8 cellular contexts compared by ENCODE assay signal in the genomic region with DNA sequence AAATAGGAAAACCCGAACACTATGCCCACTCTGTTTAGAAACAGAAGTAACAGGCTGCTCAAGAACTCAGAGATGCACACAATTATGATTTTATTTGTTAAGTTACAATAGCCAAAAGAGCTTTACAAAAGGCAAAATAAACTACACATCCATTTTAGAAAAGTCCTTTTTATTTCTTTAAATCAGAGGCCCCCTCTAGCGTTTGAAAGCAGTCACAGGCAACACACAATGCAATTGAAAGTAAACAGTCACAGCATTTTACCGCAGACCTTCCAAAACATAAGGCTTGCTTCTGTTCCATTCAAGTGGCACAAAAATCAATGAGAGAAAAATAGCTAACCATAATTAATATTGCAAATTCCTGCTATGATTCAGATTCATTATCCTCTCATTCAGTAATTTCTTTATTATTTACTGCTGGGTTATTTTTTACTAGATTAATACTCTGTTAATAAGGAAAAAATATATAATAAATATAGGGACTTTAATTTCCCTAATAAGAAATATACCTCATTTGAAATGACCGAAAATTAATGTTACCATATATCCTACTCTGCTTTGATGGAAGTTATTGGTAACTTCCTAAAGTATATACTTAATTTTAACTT.
DNase-seq lines count a peak whose midpoint lies in the region; ATAC-seq and TF ChIP-seq lines count a peak whose summit lies in the region.

No MANE protein-coding gene starts in this region.

- H3K9me3 ChIP-seq in BE2C: no peaks in the 10 kb centered on the region
- H3K9me3 ChIP-seq in effector memory CD4-positive, alpha-beta T cell (ENCODE audit: control insufficient read depth, low read length): no peaks in the 10 kb centered on the region

- no peak overlapping the region for H3K27ac ChIP-seq in effector memory CD4-positive, alpha-beta T cell (ENCODE audit: insufficient read depth, low read length, poor library complexity, severe bottlenecking)

- no peak overlapping the region for H3K4me3 ChIP-seq in BE2C (ENCODE audit: low read depth, low read length)
- no peak overlapping the region for H3K4me3 ChIP-seq in H7 (ENCODE audit: insufficient read depth, low read depth, low read length)
- H3K4me3 ChIP-seq in effector memory CD4-positive, alpha-beta T cell (ENCODE audit: insufficient read depth, low read depth, low read length, poor library complexity, severe bottlenecking): no peak overlapping the region

- ATAC-seq in sciatic nerve: peak; percentile 49

- H3K36me3 ChIP-seq in BE2C (no peaks in the 10 kb centered on the region; the same call in 1 of the 2 replicates), H7 (replicated peaks; ENCODE audit: control insufficient read depth, insufficient read depth, low read length) (no peaks in the 10 kb centered on the region; the same call in 1 of the 2 replicates)
- H3K36me3 ChIP-seq in effector memory CD4-positive, alpha-beta T cell (ENCODE audit: control insufficient read depth, insufficient read depth, low read length): peaks cover 26% of the 10 kb centered on the region

- peak; percentile 62 for TF ChIP-seq CTCF in BE2C (IDR thresholded peaks at IDR 0.05; ENCODE audit: low read depth, low read length)

- H3K27me3 ChIP-seq in BE2C: no peaks in the 10 kb centered on the region
- no peaks in the 10 kb centered on the region for H3K27me3 ChIP-seq in H7 (ENCODE audit: control insufficient read depth, insufficient read depth, low read length)
- H3K27me3 ChIP-seq in effector memory CD4-positive, alpha-beta T cell (replicated peaks; ENCODE audit: control insufficient read depth, insufficient read depth, low read length, poor library complexity, severe bottlenecking): no peaks in the 10 kb centered on the region

- DNase-seq in BE2C: no peak
- peak; percentile 3 for DNase-seq in H7
- peak; percentile 11 to 20 for DNase-seq in SHP77 (lab: John Stamatoyannopoulos, UW)
- peak; percentile 52 for DNase-seq in fibroblast of the conjunctiva (ENCODE audit: low read depth)
- no peak for DNase-seq in sciatic nerve (ENCODE audit: low spot score)
- no peak for DNase-seq in T-helper 1 cell
- no peak for DNase-seq in effector memory CD4-positive, alpha-beta T cell
- no peak for DNase-seq in NCI-H146 (lab: John Stamatoyannopoulos, UW)

- H3K4me1 ChIP-seq in BE2C: no peaks in the 10 kb centered on the region
- H3K4me1 ChIP-seq in effector memory CD4-positive, alpha-beta T cell (ENCODE audit: control insufficient read depth, insufficient read depth, low read length, poor library complexity, severe bottlenecking): no peaks in the 10 kb centered on the region

- intact Hi-C loops in sciatic nerve (cut with DNase I): no loop called here

Comparison
In these comparisons a context has a peak if more than half of its experiments do, and no peak if none do; other contexts are left out.
1. DNase-seq: peak in H7 (single experiment), SHP77 (2 of 2) and fibroblast of the conjunctiva (single experiment); none in BE2C (single experiment), sciatic nerve (single experiment), T-helper 1 cell (0 of 5), effector memory CD4-positive, alpha-beta T cell (0 of 3) and NCI-H146 (single experiment).